11 cellular contexts compared by ENCODE assay signal in the genomic region with DNA sequence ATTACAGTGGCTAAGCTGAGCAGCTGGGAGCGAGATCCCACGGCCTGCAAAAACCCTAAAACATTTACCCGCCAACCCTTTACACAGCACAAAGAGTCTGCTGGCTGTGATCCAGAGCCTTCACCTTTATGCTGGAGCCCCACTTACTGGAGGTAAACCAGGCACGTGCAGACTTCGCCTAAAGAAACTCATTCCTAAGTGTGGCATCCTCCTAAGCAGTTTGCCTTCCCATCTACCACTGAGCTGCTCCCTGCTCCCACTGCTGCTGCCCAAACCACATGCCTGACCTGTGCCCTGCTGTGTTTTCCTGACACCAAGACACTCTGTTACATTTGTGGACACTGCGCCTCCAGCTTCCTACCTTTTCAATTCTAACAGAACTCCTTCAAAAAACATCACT. TPM values are rescaled to one million over a fixed set of nuclear protein-coding genes. Genes with fewer than 3 reads are reported as not detected.
DNase-seq lines count a peak whose midpoint lies in the region; TF ChIP-seq lines count a peak whose summit lies in the region.
"Had no signal": no experiment of that assay in that cellular context is flagged by ENCODE, and none has a peak within 500 bp of the region (broad histone marks: within the 10 kb centered on the region; RNA-seq: fewer than 3 reads in every experiment).

No MANE protein-coding gene starts in this region.

- peak overlapping the region; percentile 49 for H3K27ac Mint-ChIP-seq in MCF 10A (ENCODE audit: low read depth, unreplicated experiment)
- peak overlapping the region; percentile 99 for H3K27ac Mint-ChIP-seq in activated CD4-positive, alpha-beta memory T cell treated with anti-CD3 and anti-CD28 coated beads, Interleukin-2, amount 10 ng/mL, durations not matched to agents 7 days and 5 days

- H3K4me3 ChIP-seq in mammary epithelial cell (replicated peaks in 1 of 3; ENCODE audit: insufficient read depth in 1 of 3, low read depth in 2 of 3, low read length in 3 of 3), result no peak overlapping the region
- H3K4me3 ChIP-seq in hepatocyte, result no peak overlapping the region
- H3K4me3 ChIP-seq in thymus (ENCODE audit: low read length), result no peak overlapping the region

- H2AFZ ChIP-seq in mammary epithelial cell (ENCODE audit: low read depth, low read length) (no peak overlapping the region), hepatocyte (no peak overlapping the region)

- 78% methylated on average over 6 of the region's 6 CpGs for WGBS in mammary epithelial cell (ENCODE audit: low coverage, missing lambda C conversion rate)
- WGBS in hepatocyte (ENCODE audit: low lambda C conversion rate, missing lambda C conversion rate), result 78% methylated on average over 6 of the region's 6 CpGs
- WGBS in thymus, result 63% methylated on average over 6 of the region's 6 CpGs

- H3K27ac ChIP-seq in mammary epithelial cell (ENCODE audit: insufficient read depth, low read depth, low read length) (no peak overlapping the region), hepatocyte (peak overlapping the region; percentile 44), thymus (ENCODE audit: low read depth) (peak overlapping the region; percentile 68)

- in situ Hi-C loops in mammary epithelial cell (cut with MboI; ENCODE audit: low sequenced_read_pairs in 2 of 2), result no loop called here

- H3K9me3 Mint-ChIP-seq in MCF 10A (ENCODE audit: unreplicated experiment), result no peaks in the 10 kb centered on the region
- H3K9me3 Mint-ChIP-seq in activated CD4-positive, alpha-beta memory T cell treated with anti-CD3 and anti-CD28 coated beads, Interleukin-2, amount 10 ng/mL, durations not matched to agents 7 days and 5 days, result no peaks in the 10 kb centered on the region
- H3K9me3 Mint-ChIP-seq: central memory CD8-positive, alpha-beta T cell had no signal

- no peak for TF ChIP-seq CTCF in MCF 10A (IDR thresholded peaks at IDR 0.05; ENCODE audit: unreplicated experiment)
- no peak for TF ChIP-seq CTCF in mammary epithelial cell (conservative IDR thresholded peaks at IDR 0.05 in 1 of 2, IDR thresholded peaks at IDR 0.05 in 1 of 2; ENCODE audit: extremely low read depth in 1 of 2, insufficient read depth in 1 of 2, low read depth in 1 of 2, low read length in 2 of 2)
- no peak for TF ChIP-seq CTCF in hepatocyte (IDR thresholded peaks at IDR 0.05; ENCODE audit: poor library complexity)
- TF ChIP-seq CTCF in GM10266 (IDR thresholded peaks at IDR 0.05; ENCODE audit: control insufficient read depth, insufficient read depth, low read depth, missing control alignments), result no peak

- CTCF ChIA-PET in MCF 10A (lab: Yijun Ruan, JAX) (interaction anchor here (0.6 kb wide), 2 partner anchors 108 to 190 kb away, joined by 3 to 4 read pairs; no protein-coding TSS in a partner anchor), mammary epithelial cell (lab: Charles Lee; ENCODE audit: low non-redundant PET) (no interaction called here)
- CTCF ChIA-PET in activated CD4-positive, alpha-beta memory T cell treated with anti-CD3 and anti-CD28 coated beads, Interleukin-2, amount 10 ng/mL, durations not matched to agents 7 days and 5 days (lab: Charles Lee), result interaction anchor here (0.8 to 1.6 kb wide), 3 partner anchors 10 to 43 kb away, joined by 3 to 5 read pairs (median 4); no protein-coding TSS in a partner anchor

- BruUV-seq in MCF 10A (replicated peaks; lab: Mats Ljungman, UMichigan) (no TSS peak), mammary epithelial cell (replicated peaks; lab: Mats Ljungman, UMichigan) (no TSS peak)

- intact Hi-C loops in MCF 10A (cut with micrococcal nuclease), result no loop called here
- intact Hi-C loops in mammary epithelial cell (cut with micrococcal nuclease), result no loop called here

- dilution Hi-C loops in mammary epithelial cell (cut with HindIII; ENCODE audit: low sequenced_read_pairs), result no loop called here

- H3K36me3 Mint-ChIP-seq in MCF 10A (ENCODE audit: insufficient read depth, unreplicated experiment), result no peaks in the 10 kb centered on the region
- H3K36me3 Mint-ChIP-seq in activated CD4-positive, alpha-beta memory T cell treated with anti-CD3 and anti-CD28 coated beads, Interleukin-2, amount 10 ng/mL, durations not matched to agents 7 days and 5 days (ENCODE audit: low read depth), result peaks cover 38% of the 10 kb centered on the region

- no peaks in the 10 kb centered on the region for H3K27me3 Mint-ChIP-seq in MCF 10A (ENCODE audit: insufficient read depth, unreplicated experiment)
- H3K27me3 Mint-ChIP-seq in activated CD4-positive, alpha-beta memory T cell treated with anti-CD3 and anti-CD28 coated beads, Interleukin-2, amount 10 ng/mL, durations not matched to agents 7 days and 5 days, result no peaks in the 10 kb centered on the region
- H3K27me3 Mint-ChIP-seq: central memory CD8-positive, alpha-beta T cell had no signal

- H3K4me1 Mint-ChIP-seq in MCF 10A (ENCODE audit: insufficient read depth, unreplicated experiment), result peaks cover 44% of the 10 kb centered on the region
- H3K4me1 Mint-ChIP-seq in activated CD4-positive, alpha-beta memory T cell treated with anti-CD3 and anti-CD28 coated beads, Interleukin-2, amount 10 ng/mL, durations not matched to agents 7 days and 5 days, result peaks cover 91% of the 10 kb centered on the region

- POLR2A ChIA-PET in MCF 10A (lab: Yijun Ruan, JAX), result no interaction called here
- POLR2A ChIA-PET in activated CD4-positive, alpha-beta memory T cell treated with anti-CD3 and anti-CD28 coated beads, Interleukin-2, amount 10 ng/mL, durations not matched to agents 7 days and 5 days (lab: Charles Lee), result interaction anchor here (0.9 to 11.8 kb wide), 7 partner anchors 9 to 53 kb away, joined by 3 to 103 read pairs (median 3); partner anchors contain the start of gene CHSY1

- DNase-seq in MCF 10A (ENCODE audit: unreplicated experiment) (no peak), mammary epithelial cell (no peak), hepatocyte (ENCODE audit: low spot score) (no peak), NCI-H1694 treated with DMSO at 0.1 percent for 48 hours (lab: John Stamatoyannopoulos, UW) (no peak), GM10266 (ENCODE audit: extremely low spot score) (no peak)
- DNase-seq in activated CD4-positive, alpha-beta memory T cell treated with anti-CD3 and anti-CD28 coated beads, Interleukin-2, amount 10 ng/mL, durations not matched to agents 7 days and 5 days, result no peak
- DNase-seq in NK-92 treated with Interleukin-12 subunit alpha and Interleukin-12 subunit beta, amount 100 ng/mL, for 24 hours (lab: John Stamatoyannopoulos, UW), result no peak
- DNase-seq: stimulated activated CD4-positive, alpha-beta T cell treated with anti-CD3 and anti-CD28 coated beads, Interleukin-2, amount 100 ng/mL, for 24 hours; T-helper 9 cell had no signal

- H3K4me3 Mint-ChIP-seq in MCF 10A (ENCODE audit: unreplicated experiment), result no peak overlapping the region
- peak overlapping the region; percentile 35 for H3K4me3 Mint-ChIP-seq in activated CD4-positive, alpha-beta memory T cell treated with anti-CD3 and anti-CD28 coated beads, Interleukin-2, amount 10 ng/mL, durations not matched to agents 7 days and 5 days

- no peak overlapping the region for H3K9ac ChIP-seq in mammary epithelial cell (ENCODE audit: insufficient read depth, low read length)

- peaks cover 3% of the 10 kb centered on the region for H4K20me1 ChIP-seq in mammary epithelial cell (ENCODE audit: insufficient read depth, low read length)
- peaks cover 36% of the 10 kb centered on the region for H4K20me1 ChIP-seq in hepatocyte (ENCODE audit: insufficient read depth, poor library complexity, severe bottlenecking)

- no peaks in the 10 kb centered on the region for H3K27me3 ChIP-seq in mammary epithelial cell (ENCODE audit: insufficient read depth, low read length)
- no peaks in the 10 kb centered on the region for H3K27me3 ChIP-seq in hepatocyte
- no peaks in the 10 kb centered on the region for H3K27me3 ChIP-seq in thymus (ENCODE audit: control insufficient read depth, insufficient read depth)

- no peak overlapping the region for H3K4me2 ChIP-seq in mammary epithelial cell (ENCODE audit: insufficient read depth, low read depth, low read length)
- H3K4me2 ChIP-seq in hepatocyte, result no peak overlapping the region

- H3K79me2 ChIP-seq in mammary epithelial cell (ENCODE audit: insufficient read depth, low read length) (peaks cover 96% of the 10 kb centered on the region), hepatocyte (peaks cover 85% of the 10 kb centered on the region)

- H3K36me3 ChIP-seq in mammary epithelial cell (ENCODE audit: insufficient read depth, low read length), result no peaks in the 10 kb centered on the region
- H3K36me3 ChIP-seq in hepatocyte (replicated peaks; ENCODE audit: insufficient read depth, low read depth), result no peaks in the 10 kb centered on the region
- no peaks in the 10 kb centered on the region for H3K36me3 ChIP-seq in thymus (ENCODE audit: control insufficient read depth, insufficient read depth)

- H3K9me3 ChIP-seq in mammary epithelial cell (replicated peaks; ENCODE audit: insufficient read depth, low read length), result no peaks in the 10 kb centered on the region
- H3K9me3 ChIP-seq in hepatocyte (ENCODE audit: low read depth), result no peaks in the 10 kb centered on the region
- no peaks in the 10 kb centered on the region for H3K9me3 ChIP-seq in thymus (ENCODE audit: control insufficient read depth)

- peaks cover 26% of the 10 kb centered on the region for H3K4me1 ChIP-seq in mammary epithelial cell (ENCODE audit: insufficient read depth, low read length)
- peaks cover 8% of the 10 kb centered on the region for H3K4me1 ChIP-seq in hepatocyte (ENCODE audit: insufficient read depth)
- peaks cover 22% of the 10 kb centered on the region for H3K4me1 ChIP-seq in thymus (ENCODE audit: control insufficient read depth, insufficient read depth, low read length)

- H3K9me2 ChIP-seq in hepatocyte (replicated peaks; ENCODE audit: insufficient read depth), result no peaks in the 10 kb centered on the region

RNA-seq across cellular contexts. Expression of gene CHSY1, which starts 53.0 kb away (rescaled TPM):
- 24.3 and 29.8 TPM in 2 replicates for total RNA-seq in MCF 10A (2022)
- 10 to 100 TPM; 37.9 to 40.2 TPM for total RNA-seq in mammary epithelial cell
- 30.2 TPM for polyA plus RNA-seq in mammary epithelial cell
- polyA minus RNA-seq in mammary epithelial cell, result 83.7 TPM
- total RNA-seq in activated CD4-positive, alpha-beta memory T cell treated with anti-CD3 and anti-CD28 coated beads, Interleukin-2, amount 10 ng/mL, durations not matched to agents 7 days and 5 days, result 10 to 100 TPM; 61.7 to 62.0 TPM
- 26.2 and 27.8 TPM in 2 replicates for total RNA-seq in hepatocyte
- 20.4 and 22.5 TPM in 2 replicates for polyA plus RNA-seq in hepatocyte
- 14.9 TPM for polyA plus RNA-seq in thymus
